In genomic region chr15:98611808-98612207, GRCh38 we compare ENCODE assay signal across 21 cellular contexts. TPM values are rescaled to one million over a fixed set of nuclear protein-coding genes. Genes with fewer than 3 reads are reported as not detected.
A peak's percentile ranks its signal among the peaks of the same experiment; 100 is the strongest.
DNase-seq lines count a peak whose midpoint lies in the region; ATAC-seq and TF ChIP-seq lines count a peak whose summit lies in the region.
"Had no signal": no experiment of that assay in that cellular context is flagged by ENCODE, and none has a peak within 500 bp of the region (broad histone marks: within the 10 kb centered on the region; RNA-seq: fewer than 3 reads in every experiment).

No MANE protein-coding gene starts in this region.

- intact Hi-C loops in Calu3 (cut with micrococcal nuclease; ENCODE audit: unreplicated experiment) = no loop called here

- H3K36me3 ChIP-seq in endodermal cell (ENCODE audit: control insufficient read depth, insufficient read depth, low read length) = no peaks in the 10 kb centered on the region
- H3K36me3 ChIP-seq: MG63 had no signal

- CTCF ChIA-PET in Calu3 (lab: Charles Lee) = no interaction called here

- TF ChIP-seq CTCF in C4-2B (conservative IDR thresholded peaks at IDR 0.05) = no peak
- TF ChIP-seq CTCF in endodermal cell (conservative IDR thresholded peaks at IDR 0.05) = no peak
- TF ChIP-seq CTCF in Calu3 (IDR thresholded peaks at IDR 0.05; ENCODE audit: unreplicated experiment) = no peak

- H3K27ac ChIP-seq in C4-2B = peak overlapping the region; percentile 21; the same call in 1 of the 2 replicates
- H3K27ac ChIP-seq in endodermal cell (ENCODE audit: low read depth, low read length) = no peak overlapping the region

- H3K27me3 Mint-ChIP-seq in endodermal cell (ENCODE audit: insufficient read depth) (no peaks in the 10 kb centered on the region), Calu3 (ENCODE audit: unreplicated experiment) (peaks cover 21% of the 10 kb centered on the region)

- WGBS in endodermal cell (ENCODE audit: insufficient coverage in 1 of 2, insufficient read length in 1 of 2), 2 experiments = 100% methylated on average over 2 of the region's 2 CpGs

- peaks cover 4% of the 10 kb centered on the region for H3K4me1 Mint-ChIP-seq in endodermal cell
- H3K4me1 Mint-ChIP-seq in Calu3 (ENCODE audit: low read depth, unreplicated experiment) = peaks cover 14% of the 10 kb centered on the region
- H3K4me1 Mint-ChIP-seq: IgD-negative memory B cell had no signal

- H3K9ac ChIP-seq in endodermal cell (ENCODE audit: extremely low read depth, low read length, poor library complexity, severe bottlenecking) = no peak overlapping the region

- H3K4me3 Mint-ChIP-seq in endodermal cell = no peak overlapping the region
- no peak overlapping the region for H3K4me3 Mint-ChIP-seq in Calu3 (ENCODE audit: low read depth, unreplicated experiment)
- H3K4me3 Mint-ChIP-seq: IgD-negative memory B cell had no signal

- H3K4me3 ChIP-seq in endodermal cell (ENCODE audit: low read length) = no peak overlapping the region
- H3K4me3 ChIP-seq: GM12878, MG63 had no signal

- no TSS peak for BruUV-seq in Calu3 (replicated peaks; lab: Mats Ljungman, UMichigan)

- H3K36me3 Mint-ChIP-seq in endodermal cell (ENCODE audit: low read depth) = no peaks in the 10 kb centered on the region
- H3K36me3 Mint-ChIP-seq in Calu3 (ENCODE audit: insufficient read depth, unreplicated experiment) = no peaks in the 10 kb centered on the region

- H3K27ac Mint-ChIP-seq in endodermal cell (no peak overlapping the region), Calu3 (ENCODE audit: unreplicated experiment) (no peak overlapping the region)

- H3K4me1 ChIP-seq in endodermal cell (ENCODE audit: control insufficient read depth, insufficient read depth, low read length) = no peaks in the 10 kb centered on the region

- no peak for ATAC-seq in HG02840 (IDR thresholded peaks at IDR 0.05; ENCODE audit: low FRiP score, unreplicated experiment)
- ATAC-seq: GM12878, PC-3 had no signal

- H3K9me3 Mint-ChIP-seq in endodermal cell (no peaks in the 10 kb centered on the region), Calu3 (ENCODE audit: low read depth, unreplicated experiment) (no peaks in the 10 kb centered on the region)
- H3K9me3 Mint-ChIP-seq: IgD-negative memory B cell had no signal

- H3K27me3 ChIP-seq in endodermal cell (ENCODE audit: control insufficient read depth, insufficient read depth, low read length, poor library complexity, severe bottlenecking) = no peaks in the 10 kb centered on the region
- H3K27me3 ChIP-seq: MG63 had no signal

- H3K9me3 ChIP-seq in endodermal cell (ENCODE audit: control insufficient read depth, low read length) = no peaks in the 10 kb centered on the region
- H3K9me3 ChIP-seq: MG63 had no signal

- peak; percentile 6 for DNase-seq in NCI-H2029 (lab: John Stamatoyannopoulos, UW)
- no peak for DNase-seq in NCI-H2029 treated with DMSO at 0.1 percent for 48 hours (lab: John Stamatoyannopoulos, UW)
- DNase-seq in NCI-H1417 treated with DMSO at 0.1 percent for 48 hours (lab: John Stamatoyannopoulos, UW) = peak; percentile 73
- DNase-seq in endodermal cell = peak; percentile 14
- no peak for DNase-seq in activated CD8-positive, alpha-beta memory T cell treated with anti-CD3 and anti-CD28 coated beads for 24 hours
- no peak for DNase-seq in Calu3
- DNase-seq: 8988T, EL, H7, Karpas-422, MG63, NCI-H1048, NCI-H1694, NCI-H345, NCI-H526, PC-3, SW 1271 had no signal

RNA-seq across cellular contexts. Expression of gene IGF1R, which starts 36.5 kb away (rescaled TPM):
- 100 to 1,000 TPM; 115 to 119 TPM for total RNA-seq in endodermal cell
- 54.4 TPM for polyA plus RNA-seq in endodermal cell (2013, experiment 1 of 2)
- polyA plus RNA-seq in endodermal cell (2013, experiment 2 of 2) = 50.2 TPM
- total RNA-seq in Calu3 (2022) = 55.5 and 73.9 TPM in 2 replicates

Comparison
In these comparisons a context has a peak if more than half of its experiments do, and no peak if none do; other contexts are left out.
1. DNase-seq: peak in NCI-H2029 (single experiment), NCI-H1417 treated with DMSO at 0.1 percent for 48 hours (single experiment) and endodermal cell (single experiment); none in NCI-H2029 treated with DMSO at 0.1 percent for 48 hours (single experiment), activated CD8-positive, alpha-beta memory T cell treated with anti-CD3 and anti-CD28 coated beads for 24 hours (single experiment) and Calu3 (single experiment).